ENCODE assay signal across 21 cellular contexts in the genomic region with DNA sequence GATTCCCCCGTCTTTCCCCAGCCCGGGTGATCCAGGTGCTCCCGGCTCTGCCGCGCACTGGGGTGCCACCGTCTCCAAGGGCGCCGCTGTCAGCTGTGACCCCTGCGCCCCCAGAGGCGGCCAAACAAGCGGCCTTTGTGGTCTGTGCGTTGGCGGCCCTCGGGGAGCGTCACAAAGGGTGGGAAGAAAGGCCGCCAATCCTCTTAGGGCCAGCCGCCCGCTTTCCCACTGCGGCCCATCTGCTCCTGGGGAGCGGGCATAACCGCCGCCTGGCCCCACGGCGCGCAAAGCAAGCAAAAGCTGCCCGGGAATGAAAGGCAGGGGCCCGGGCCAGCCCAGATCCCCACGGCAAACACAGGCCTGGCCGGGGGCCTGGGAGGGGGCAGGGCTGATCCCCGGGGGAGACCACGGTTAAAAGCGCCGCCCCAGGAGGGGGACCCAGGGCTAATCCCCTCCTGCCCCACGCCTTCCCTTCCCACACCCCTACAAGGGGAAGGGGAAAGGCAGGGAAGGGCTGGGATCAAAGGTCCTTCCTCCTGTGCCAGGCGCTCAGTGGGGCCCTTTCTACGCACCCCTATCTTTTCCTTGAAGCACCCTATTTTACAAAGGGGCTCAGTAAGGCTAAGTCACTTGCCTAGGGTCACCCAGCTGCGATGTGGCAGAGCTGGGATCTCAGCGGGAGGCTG. TPM values are rescaled to one million over a fixed set of nuclear protein-coding genes. Genes with fewer than 3 reads are reported as not detected.
DNase-seq lines count a peak whose midpoint lies in the region; FAIRE-seq and TF ChIP-seq lines count a peak whose summit lies in the region.
"Had no signal": no experiment of that assay in that cellular context is flagged by ENCODE, and none has a peak within 500 bp of the region (broad histone marks: within the 10 kb centered on the region; RNA-seq: fewer than 3 reads in every experiment).

No MANE protein-coding gene starts in this region.

- H3K14ac ChIP-seq in H1 (ENCODE audit: insufficient read length) (no peak overlapping the region), neuronal stem cell (ENCODE audit: low read length) (peak overlapping the region; percentile 2)

- CTCF ChIA-PET in AG04450 (lab: Charles Lee) (interaction anchor here (1.2 to 7.7 kb wide), 3 partner anchors 185 to 254 kb away, joined by 3 to 85 read pairs (median 5); no protein-coding TSS in a partner anchor), H1 (lab: Charles Lee; ENCODE audit: partially characterized antibody) (interaction anchor here (1.0 to 4.5 kb wide), 11 partner anchors 7 to 253 kb away, joined by 3 to 27 read pairs (median 5); no protein-coding TSS in a partner anchor)

- H3K4me1 ChIP-seq in H1 (replicated peaks in 1 of 4; ENCODE audit: control insufficient read depth in 3 of 4, insufficient read depth in 4 of 4, low read length in 3 of 4), result peaks cover 0 to 15% (median 7%) of the 10 kb centered on the region in 4 experiments; a peak in 4 of 7 replicates
- H3K4me1 ChIP-seq in neuronal stem cell (ENCODE audit: control insufficient read depth in 2 of 2, insufficient read depth in 1 of 2, low read depth in 1 of 2, low read length in 2 of 2), result peaks cover 29 to 36% of the 10 kb centered on the region in 2 donors
- H3K4me1 ChIP-seq: HAP-1 had no signal

- H3K9me3 ChIP-seq in AG04450 (ENCODE audit: control insufficient read depth, insufficient read depth, low read length) (no peaks in the 10 kb centered on the region; the same call in 1 of the 2 replicates), H1 (ENCODE audit: insufficient read depth in 2 of 2, low read depth in 1 of 2, low read length in 1 of 2) (no peaks in the 10 kb centered on the region), neuronal stem cell (replicated peaks in 1 of 2; ENCODE audit: control insufficient read depth in 2 of 2, insufficient read depth in 1 of 2, low read depth in 1 of 2, low read length in 2 of 2) (peaks cover 0 to 8% of the 10 kb centered on the region in 2 donors)
- H3K9me3 ChIP-seq: BLaER1 treated with 17β-estradiol and CSF1 and Interleukin-3, amounts not matched to agents 10 nM and 100 nM; HAP-1 had no signal

- 0 out of 2 replicates have a peak overlapping the region, but pooled peaks have one; percentile 88 for H2BK20ac ChIP-seq in H1 (ENCODE audit: low read length)

- H3K9ac ChIP-seq in H1 (replicated peaks in 1 of 4; ENCODE audit: extremely low read depth in 1 of 4, low read depth in 3 of 4, low read length in 3 of 4) (no peak overlapping the region), neuronal stem cell (ENCODE audit: low read depth, low read length, poor library complexity) (no peak overlapping the region)
- H3K9ac ChIP-seq: BLaER1 treated with 17β-estradiol and CSF1 and Interleukin-3, amounts not matched to agents 10 nM and 100 nM had no signal

- peak overlapping the region; percentile 48 for H4K91ac ChIP-seq in H1 (replicated peaks; ENCODE audit: insufficient read length, low read length)
- H4K91ac ChIP-seq in neuronal stem cell (ENCODE audit: low read depth, low read length, poor library complexity), result no peak overlapping the region

- H2AK5ac ChIP-seq in H1 (ENCODE audit: low read depth, low read length), result no peak overlapping the region
- H2AK5ac ChIP-seq in neuronal stem cell (ENCODE audit: low read depth, low read length), result no peak overlapping the region

- peak overlapping the region; percentile 60; the same call in 1 of the 2 replicates for H2BK5ac ChIP-seq in H1 (ENCODE audit: low read depth, low read length)
- no peak overlapping the region for H2BK5ac ChIP-seq in neuronal stem cell (ENCODE audit: low read length)

- no peak overlapping the region for H2BK120ac ChIP-seq in H1 (replicated peaks; ENCODE audit: low read depth, low read length)
- no peak overlapping the region for H2BK120ac ChIP-seq in neuronal stem cell (ENCODE audit: low read depth, low read length)

- H3K79me2 ChIP-seq in H1 (ENCODE audit: control insufficient read depth in 1 of 2, insufficient read depth in 2 of 2, low read length in 2 of 2), result no peaks in the 10 kb centered on the region; a peak in 1 of 4 replicates

- H2AFZ ChIP-seq in H1 (ENCODE audit: low read length) (no peak overlapping the region), neuronal stem cell (ENCODE audit: low read length) (peak overlapping the region; percentile 26)

- WGBS in H1 (ENCODE audit: extremely low coverage in 1 of 2, insufficient coverage in 1 of 2, insufficient read length in 1 of 2, insufficient replicate concordance in 2 of 2, low coverage in 1 of 2, low lambda C conversion rate in 2 of 2, missing lambda C conversion rate in 1 of 2), 2 experiments, result 79% methylated on average over 31 of the region's 38 CpGs; no CpG with 5 or more reads in 1 of the 2 experiments
- WGBS in neuronal stem cell (ENCODE audit: extremely low coverage in 2 of 2, insufficient read length in 2 of 2, insufficient replicate concordance in 1 of 2), 2 donors, result no CpG with 5 or more reads among the region's 38 CpGs

- H3K4ac ChIP-seq in H1 (replicated peaks; ENCODE audit: insufficient read length, low read depth, low read length) (no peak overlapping the region), neuronal stem cell (ENCODE audit: low read length) (no peak overlapping the region)

- TF ChIP-seq POLR2A in H1 (IDR thresholded peaks at IDR 0.05; ENCODE audit: control extremely low read depth in 1 of 2, low read depth in 2 of 2, low read length in 2 of 2), result no peak
- no peak for TF ChIP-seq POLR2A in GM12892 (IDR thresholded peaks at IDR 0.05; ENCODE audit: low read depth, low read length)

- TF ChIP-seq EP300 in H1 (IDR thresholded peaks at IDR 0.05; ENCODE audit: borderline replicate concordance in 1 of 2, low read depth in 2 of 2, low read length in 2 of 2), result no peak

- TF ChIP-seq CTCF in AG04450 (IDR thresholded peaks at IDR 0.05; ENCODE audit: low read depth, low read length) (no peak), H1 (IDR thresholded peaks at IDR 0.05; ENCODE audit: control extremely low read depth in 1 of 3, insufficient read depth in 1 of 3, low read depth in 1 of 3, low read length in 3 of 3) (no peak)

- no peak overlapping the region for H3K56ac ChIP-seq in H1 (replicated peaks; ENCODE audit: insufficient read length, low read depth, low read length)

- no peak overlapping the region; the same call in 1 of the 2 replicates for H3K18ac ChIP-seq in H1 (ENCODE audit: extremely low read depth, low read length)
- H3K18ac ChIP-seq in neuronal stem cell (ENCODE audit: low read length), result peak overlapping the region; percentile 39

- H4K8ac ChIP-seq in H1 (ENCODE audit: extremely low read depth, insufficient read depth, low read length), result no peak overlapping the region
- no peak overlapping the region for H4K8ac ChIP-seq in neuronal stem cell (ENCODE audit: low read depth, low read length)

- H3K23ac ChIP-seq in H1 (ENCODE audit: insufficient read length) (no peak overlapping the region), neuronal stem cell (ENCODE audit: low read depth, low read length, poor library complexity) (no peak overlapping the region)

- H2BK15ac ChIP-seq in H1 (ENCODE audit: low read length) (no peak overlapping the region), neuronal stem cell (ENCODE audit: low read length) (no peak overlapping the region)

- H3K4me2 ChIP-seq in H1 (ENCODE audit: insufficient read depth in 1 of 2, low read depth in 2 of 2, low read length in 2 of 2) (no peak overlapping the region), neuronal stem cell (ENCODE audit: insufficient read depth, low read length, poor library complexity, severe bottlenecking) (no peak overlapping the region)
- H3K4me2 ChIP-seq: BLaER1 treated with 17β-estradiol and CSF1 and Interleukin-3, amounts not matched to agents 10 nM and 100 nM had no signal

- FAIRE-seq in H1 (lab: Jason Lieb, UNC), result no peak
- FAIRE-seq in GM12892 (lab: Jason Lieb, UNC), result no peak

- H3K4me3 ChIP-seq in AG04450 (ENCODE audit: low read depth, low read length), result no peak overlapping the region
- no peak overlapping the region for H3K4me3 ChIP-seq in H1 (ENCODE audit: extremely low read depth in 1 of 4, insufficient read depth in 2 of 4, low read depth in 3 of 4, low read length in 4 of 4)
- no peak overlapping the region for H3K4me3 ChIP-seq in neuronal stem cell (ENCODE audit: low read length in 2 of 2)
- H3K4me3 ChIP-seq: BLaER1 treated with 17β-estradiol and CSF1 and Interleukin-3, amounts not matched to agents 10 nM and 100 nM; HAP-1 had no signal

- H3K36me3 ChIP-seq in H1 (ENCODE audit: control insufficient read depth in 2 of 4, insufficient read depth in 4 of 4, low read length in 3 of 4), result no peaks in the 10 kb centered on the region
- H3K36me3 ChIP-seq in neuronal stem cell (replicated peaks in 1 of 2; ENCODE audit: control insufficient read depth in 2 of 2, insufficient read depth in 2 of 2, low read length in 2 of 2), result no peaks in the 10 kb centered on the region
- H3K36me3 ChIP-seq: BLaER1 treated with 17β-estradiol and CSF1 and Interleukin-3, amounts not matched to agents 10 nM and 100 nM; HAP-1 had no signal

- H3K23me2 ChIP-seq in H1 (ENCODE audit: low read depth, low read length), result peaks cover 12% of the 10 kb centered on the region; the same call in 1 of the 2 replicates

- POLR2A ChIA-PET in AG04450 (lab: Yijun Ruan, JAX), result no interaction called here
- POLR2A ChIA-PET in H1 (lab: Charles Lee; ENCODE audit: partially characterized antibody), result interaction anchor here (0.8 kb wide), 1 partner anchor 13 kb away, joined by 3 read pairs; no protein-coding TSS in a partner anchor

- DNase-seq in AG04450 (ENCODE audit: low read depth, low spot score) (no peak), NCI-H82 treated with DMSO at 0.1 percent for 48 hours (lab: John Stamatoyannopoulos, UW; ENCODE audit: unreplicated experiment) (peak; percentile 54), H1 (ENCODE audit: low read depth in 1 of 2, low spot score in 2 of 2) (peak in 1 of 2 experiments; percentile 50), neuronal stem cell (ENCODE audit: low spot score) (no peak), medulla oblongata (ENCODE audit: extremely low spot score) (no peak), GM12892 (ENCODE audit: insufficient read length) (no peak), NCI-H345 treated with DMSO at 0.1 percent for 48 hours (lab: John Stamatoyannopoulos, UW; ENCODE audit: unreplicated experiment) (no peak), middle frontal gyrus (ENCODE audit: extremely low spot score, low spot score) (no peak)
- DNase-seq: CD8-positive, alpha-beta memory T cell; IMR-90; Kasumi-1; MM.1S; NCI-H2029; NCI-H2171 treated with DMSO at 0.1 percent for 48 hours had no signal

- TF ChIP-seq RAD21 in H1 (IDR thresholded peaks at IDR 0.05 in 1 of 2, conservative IDR thresholded peaks at IDR 0.05 in 1 of 2; ENCODE audit: low read depth in 2 of 2, low read length in 2 of 2), result no peak

- peak overlapping the region; percentile 2 for H3K27ac ChIP-seq in AG04450 (ENCODE audit: low read depth, low read length)
- H3K27ac ChIP-seq in H1 (ENCODE audit: low read depth, low read length), result no peak overlapping the region
- no peak overlapping the region for H3K27ac ChIP-seq in neuronal stem cell (replicated peaks; ENCODE audit: low read length)
- H3K27ac ChIP-seq: BLaER1 treated with 17β-estradiol and CSF1 and Interleukin-3, amounts not matched to agents 10 nM and 100 nM had no signal

- H4K20me1 ChIP-seq in H1 (replicated peaks in 1 of 2; ENCODE audit: control insufficient read depth in 1 of 2, insufficient read depth in 2 of 2, low read length in 2 of 2), result peaks cover 0 to 11% of the 10 kb centered on the region in 2 experiments

- H3K27me3 ChIP-seq in AG04450 (ENCODE audit: control insufficient read depth, insufficient read depth, low read length) (peaks cover 23% of the 10 kb centered on the region), H1 (replicated peaks in 1 of 4; ENCODE audit: control insufficient read depth in 3 of 4, extremely low read depth in 1 of 4, insufficient read depth in 3 of 4, low read length in 3 of 4) (no peaks in the 10 kb centered on the region; a peak in 1 of 7 replicates), neuronal stem cell (ENCODE audit: control insufficient read depth in 3 of 3, insufficient read depth in 3 of 3, low read depth in 1 of 3, low read length in 3 of 3) (no peaks in the 10 kb centered on the region)
- H3K27me3 ChIP-seq: BLaER1 treated with 17β-estradiol and CSF1 and Interleukin-3, amounts not matched to agents 10 nM and 100 nM had no signal

- H3K79me1 ChIP-seq in H1 (ENCODE audit: low read depth, low read length), result no peaks in the 10 kb centered on the region
- H3K79me1 ChIP-seq in neuronal stem cell (ENCODE audit: low read depth, low read length), result peaks cover 6% of the 10 kb centered on the region

- H2BK12ac ChIP-seq in H1 (ENCODE audit: low read depth, low read length) (peak overlapping the region; percentile 1; the same call in 1 of the 2 replicates), neuronal stem cell (ENCODE audit: low read length) (no peak overlapping the region)

- H4K5ac ChIP-seq in H1 (ENCODE audit: insufficient read length, low read depth, low read length), result no peak overlapping the region

RNA-seq across cellular contexts. Expression of a gene that starts 24.0 kb away (rescaled TPM):
- not detected in 2 replicates for polyA plus RNA-seq in AG04450 (2011; rRNA removed)
- not detected in 2 replicates for polyA minus RNA-seq in AG04450 (2011; rRNA and poly(A)+ RNA removed)
- total RNA-seq in H1 (2021; fragmentation: NEBNext Ultra II Directional; extraction: Animal tissue kit (Norgen Biotek cat#: 25700)), result not detected in 2 replicates
- not detected in 2 replicates for polyA plus RNA-seq in H1 (2011; rRNA removed)
- not detected for polyA plus RNA-seq in H1 (2011; cell fraction: cytosol; rRNA removed)
- polyA plus RNA-seq in H1 (2011; cell fraction: nucleus; rRNA removed), result not detected
- polyA plus RNA-seq in H1 (2012, experiment 1 of 2), result not detected in 4 replicates
- polyA plus RNA-seq in H1 (2012, experiment 2 of 2), result not detected
- not detected for polyA plus RNA-seq in H1 (2013, experiment 1 of 2)
- not detected for polyA plus RNA-seq in H1 (2013, experiment 2 of 2)
- polyA minus RNA-seq in H1 (2011; rRNA and poly(A)+ RNA removed), result not detected in 2 replicates
- not detected for polyA minus RNA-seq in H1 (2011; cell fraction: cytosol; rRNA and poly(A)+ RNA removed)
- polyA minus RNA-seq in H1 (2011; cell fraction: nucleus; rRNA and poly(A)+ RNA removed), result not detected
- polyA plus RNA-seq in neuronal stem cell (2013, experiment 1 of 2), result not detected
- not detected for polyA plus RNA-seq in neuronal stem cell (2013, experiment 2 of 2)
- polyA plus RNA-seq in GM12892 (2012; ENCODE audit: missing spikeins), result not detected
- total RNA-seq: A172, Daoy, HT1080, IMR-90, NCI-H460, SK-MEL-5 had no signal
- polyA plus RNA-seq: CD8-positive, alpha-beta memory T cell; IMR-90 had no signal

RNA-seq across cellular contexts. Expression of a gene that starts 33.6 kb away (rescaled TPM):
- 30.9 and 41.7 TPM in 2 replicates for polyA plus RNA-seq in AG04450 (2011; rRNA removed)
- polyA minus RNA-seq in AG04450 (2011; rRNA and poly(A)+ RNA removed), result 90.5 and 127 TPM in 2 replicates
- 15.7 and 17.2 TPM in 2 replicates for total RNA-seq in H1 (2021; fragmentation: NEBNext Ultra II Directional; extraction: Animal tissue kit (Norgen Biotek cat#: 25700))
- polyA plus RNA-seq in H1 (2011; rRNA removed), result 15.8 and 23.8 TPM in 2 replicates
- polyA plus RNA-seq in H1 (2011; cell fraction: cytosol; rRNA removed), result 10.4 TPM
- polyA plus RNA-seq in H1 (2011; cell fraction: nucleus; rRNA removed), result 15.7 TPM
- 7.6 to 17.8 TPM (median 13.6 TPM) in 4 replicates for polyA plus RNA-seq in H1 (2012, experiment 1 of 2)
- polyA plus RNA-seq in H1 (2012, experiment 2 of 2), result 8.3 TPM
- polyA plus RNA-seq in H1 (2013, experiment 1 of 2), result 15.2 TPM
- 16.6 TPM for polyA plus RNA-seq in H1 (2013, experiment 2 of 2)
- 22.7 and 23.1 TPM in 2 replicates for polyA minus RNA-seq in H1 (2011; rRNA and poly(A)+ RNA removed)
- polyA minus RNA-seq in H1 (2011; cell fraction: cytosol; rRNA and poly(A)+ RNA removed), result 16.6 TPM
- polyA minus RNA-seq in H1 (2011; cell fraction: nucleus; rRNA and poly(A)+ RNA removed), result 15.3 TPM
- 25.3 TPM for polyA plus RNA-seq in neuronal stem cell (2013, experiment 1 of 2)
- 26.4 TPM for polyA plus RNA-seq in neuronal stem cell (2013, experiment 2 of 2)
- not detected for polyA plus RNA-seq in GM12892 (2012; ENCODE audit: missing spikeins)
- polyA plus RNA-seq: CD8-positive, alpha-beta memory T cell had no signal

RNA-seq across cellular contexts. Expression of a gene that starts 33.6 kb away (rescaled TPM):
- not detected in 2 replicates for polyA plus RNA-seq in AG04450 (2011; rRNA removed)
- polyA minus RNA-seq in AG04450 (2011; rRNA and poly(A)+ RNA removed), result not detected in 2 replicates
- total RNA-seq in H1 (2021; fragmentation: NEBNext Ultra II Directional; extraction: Animal tissue kit (Norgen Biotek cat#: 25700)), result not detected in 2 replicates
- not detected in 2 replicates for polyA plus RNA-seq in H1 (2011; rRNA removed)
- not detected for polyA plus RNA-seq in H1 (2011; cell fraction: cytosol; rRNA removed)
- not detected for polyA plus RNA-seq in H1 (2011; cell fraction: nucleus; rRNA removed)
- polyA plus RNA-seq in H1 (2012, experiment 1 of 2), result not detected in 4 replicates
- not detected for polyA plus RNA-seq in H1 (2012, experiment 2 of 2)
- polyA plus RNA-seq in H1 (2013, experiment 1 of 2), result not detected
- polyA plus RNA-seq in H1 (2013, experiment 2 of 2), result not detected
- polyA minus RNA-seq in H1 (2011; rRNA and poly(A)+ RNA removed), result not detected in 2 replicates
- not detected for polyA minus RNA-seq in H1 (2011; cell fraction: cytosol; rRNA and poly(A)+ RNA removed)
- not detected for polyA minus RNA-seq in H1 (2011; cell fraction: nucleus; rRNA and poly(A)+ RNA removed)
- not detected for polyA plus RNA-seq in neuronal stem cell (2013, experiment 1 of 2)
- not detected for polyA plus RNA-seq in neuronal stem cell (2013, experiment 2 of 2)
- not detected for polyA plus RNA-seq in GM12892 (2012; ENCODE audit: missing spikeins)
- total RNA-seq: A172, Daoy, HT1080, IMR-90, NCI-H460, SK-MEL-5 had no signal
- polyA plus RNA-seq: CD8-positive, alpha-beta memory T cell; IMR-90 had no signal

RNA-seq across cellular contexts. Expression of a gene that starts 40.6 kb away (rescaled TPM):
- polyA plus RNA-seq in AG04450 (2011; rRNA removed) (not detected in 2 replicates), H1 (2011; rRNA removed) (not detected in 2 replicates)
- not detected in 2 replicates for polyA minus RNA-seq in AG04450 (2011; rRNA and poly(A)+ RNA removed)
- total RNA-seq in H1 (2021; fragmentation: NEBNext Ultra II Directional; extraction: Animal tissue kit (Norgen Biotek cat#: 25700)), result not detected in 2 replicates
- not detected for polyA plus RNA-seq in H1 (2011; cell fraction: cytosol; rRNA removed)
- polyA plus RNA-seq in H1 (2011; cell fraction: nucleus; rRNA removed), result not detected
- polyA plus RNA-seq in H1 (2012, experiment 1 of 2), result not detected in 4 replicates
- polyA plus RNA-seq in H1 (2012, experiment 2 of 2), result not detected
- polyA plus RNA-seq in H1 (2013, experiment 1 of 2), result not detected
- polyA plus RNA-seq in H1 (2013, experiment 2 of 2), result not detected
- not detected in 2 replicates for polyA minus RNA-seq in H1 (2011; rRNA and poly(A)+ RNA removed)
- polyA minus RNA-seq in H1 (2011; cell fraction: cytosol; rRNA and poly(A)+ RNA removed), result not detected
- polyA minus RNA-seq in H1 (2011; cell fraction: nucleus; rRNA and poly(A)+ RNA removed), result not detected
- not detected for polyA plus RNA-seq in neuronal stem cell (2013, experiment 1 of 2)
- not detected for polyA plus RNA-seq in neuronal stem cell (2013, experiment 2 of 2)
- polyA plus RNA-seq in GM12892 (2012; ENCODE audit: missing spikeins), result not detected
- total RNA-seq: A172, Daoy, HT1080, IMR-90, NCI-H460, SK-MEL-5 had no signal
- polyA plus RNA-seq: CD8-positive, alpha-beta memory T cell; IMR-90 had no signal
